In genomic region chr17:60392845-60393702, GRCh38 we compare ENCODE assay signal across 1 cellular context.
TF ChIP-seq lines count a peak whose summit lies in the region.

No MANE protein-coding gene starts in this region.

TF ChIP-seq in HepG2, 621 proteins besides CTCF, POLR2A, EP300 and RAD21 (continued from another document):
- TF ChIP-seq ZFP82 (CRISPR knock-in tag; IDR thresholded peaks at IDR 0.05; ENCODE audit: borderline replicate concordance) (0 out of 2 replicates have a peak, but pooled peaks have one; percentile 62), ZNF205 (CRISPR knock-in tag; IDR thresholded peaks at IDR 0.05) (no peak; the same call in 1 of the 2 replicates), TERF1 (CRISPR knock-in tag; IDR thresholded peaks at IDR 0.05) (no peak; the same call in 1 of the 2 replicates), NCOA2 (CRISPR knock-in tag; IDR thresholded peaks at IDR 0.05) (no peak), ZNF674 (CRISPR knock-in tag; IDR thresholded peaks at IDR 0.05; ENCODE audit: low read depth) (no peak), CHD4 (IDR thresholded peaks at IDR 0.05; ENCODE audit: borderline replicate concordance, low read length) (0 out of 2 replicates have a peak, but pooled peaks have one; percentile 7), YEATS2 (CRISPR knock-in tag; IDR thresholded peaks at IDR 0.05; ENCODE audit: borderline replicate concordance) (0 out of 2 replicates have a peak, but pooled peaks have one; percentile 27)
TF ChIP-seq in HepG2: peak in this region for 29.
